In genomic region chr5:150168864-150169263, GRCh38 we compare ENCODE assay signal across 2 cellular contexts.
TF ChIP-seq lines count a peak whose summit lies in the region.

No MANE protein-coding gene starts in this region.

TF ChIP-seq in IMR-90, 13 proteins besides CTCF, POLR2A, EP300 and RAD21:
- TF ChIP-seq SMC3 (IDR thresholded peaks at IDR 0.05; ENCODE audit: low read depth, low read length) (no peak), CEBPB (IDR thresholded peaks at IDR 0.05; ENCODE audit: low read depth, low read length) (0 out of 2 replicates have a peak, but pooled peaks have one; percentile 11)

TF ChIP-seq in K562, 482 proteins besides CTCF, POLR2A, EP300 and RAD21:
- TF ChIP-seq ATF3 (IDR thresholded peaks at IDR 0.05) (peak; percentile 14; the same call in 1 of the 2 replicates), ATF3 (CRISPR knock-in tag; conservative IDR thresholded peaks at IDR 0.05) (no peak), ILF3 (IDR thresholded peaks at IDR 0.05; ENCODE audit: borderline replicate concordance) (no peak)
